In genomic region chr15:49492151-49492550, GRCh38 we compare ENCODE assay signal across 1 cellular context.
TF ChIP-seq lines count a peak whose summit lies in the region.

No MANE protein-coding gene starts in this region.

TF ChIP-seq in IMR-90, 13 proteins besides CTCF, POLR2A, EP300 and RAD21 (continued from another document):
- no peak for TF ChIP-seq FOS (IDR thresholded peaks at IDR 0.05; ENCODE audit: low read depth, low read length)
- TF ChIP-seq RCOR1 (IDR thresholded peaks at IDR 0.05; ENCODE audit: insufficient replicate concordance, low read length) = no peak
- no peak for TF ChIP-seq SMC3 (IDR thresholded peaks at IDR 0.05; ENCODE audit: low read depth, low read length)
- TF ChIP-seq USF2 (IDR thresholded peaks at IDR 0.05; ENCODE audit: low read depth, low read length) = no peak
- no peak for TF ChIP-seq MAZ (IDR thresholded peaks at IDR 0.05; ENCODE audit: borderline replicate concordance, low read depth, low read length)
- TF ChIP-seq MXI1 (IDR thresholded peaks at IDR 0.05; ENCODE audit: borderline replicate concordance, low read depth, low read length) = no peak
- no peak for TF ChIP-seq CEBPB (IDR thresholded peaks at IDR 0.05; ENCODE audit: low read depth, low read length)
- no peak for TF ChIP-seq NFE2L2 (IDR thresholded peaks at IDR 0.05; ENCODE audit: low read depth, low read length)
